ENCODE assay signal across 19 cellular contexts in genomic region chr2:88733155-88733902, GRCh38. TPM values are rescaled to one million over a fixed set of nuclear protein-coding genes. Genes with fewer than 3 reads are reported as not detected.
DNase-seq lines count a peak whose midpoint lies in the region; ATAC-seq and TF ChIP-seq lines count a peak whose summit lies in the region.
"Had no signal": no experiment of that assay in that cellular context is flagged by ENCODE, and none has a peak within 500 bp of the region (broad histone marks: within the 10 kb centered on the region; RNA-seq: fewer than 3 reads in every experiment).

No MANE protein-coding gene starts in this region.

- no peak overlapping the region for H3K4me3 Mint-ChIP-seq in activated CD4-positive, alpha-beta T cell treated with anti-CD3 and anti-CD28 coated beads, Interleukin-2, amount 10 ng/mL, durations not matched to agents 24 days and 14 days
- H3K4me3 Mint-ChIP-seq in progenitor cell of endocrine pancreas (ENCODE audit: low read depth) = no peak overlapping the region
- no peak overlapping the region for H3K4me3 Mint-ChIP-seq in CD8-positive, alpha-beta memory T cell

- H3K4me1 Mint-ChIP-seq in activated CD4-positive, alpha-beta T cell treated with anti-CD3 and anti-CD28 coated beads, Interleukin-2, amount 10 ng/mL, durations not matched to agents 24 days and 14 days = peaks cover 14% of the 10 kb centered on the region
- peaks cover 11% of the 10 kb centered on the region for H3K4me1 Mint-ChIP-seq in progenitor cell of endocrine pancreas (ENCODE audit: low read depth)
- H3K4me1 Mint-ChIP-seq in CD8-positive, alpha-beta memory T cell = peaks cover 4 to 10% (median 5%) of the 10 kb centered on the region in 3 donors

- H3K4me1 ChIP-seq in foreskin keratinocyte = peaks cover 6% of the 10 kb centered on the region
- H3K4me1 ChIP-seq in CD8-positive, alpha-beta memory T cell (ENCODE audit: insufficient read depth, low read length) = no peaks in the 10 kb centered on the region

- POLR2A ChIA-PET in RWPE1 (lab: Yijun Ruan, JAX; ENCODE audit: low non-redundant PET) (no interaction called here), GM10248 (lab: Yijun Ruan, JAX) (no interaction called here)
- POLR2A ChIA-PET in CD8-positive, alpha-beta memory T cell (lab: Charles Lee) = no interaction called here

- ATAC-seq in foreskin keratinocyte = peak; percentile 91
- ATAC-seq: HepG2 had no signal

- TF ChIP-seq CTCF in RWPE1 (conservative IDR thresholded peaks at IDR 0.05; ENCODE audit: low read depth) (no peak), foreskin keratinocyte (conservative IDR thresholded peaks at IDR 0.05) (no peak), progenitor cell of endocrine pancreas (IDR thresholded peaks at IDR 0.05; ENCODE audit: unreplicated experiment) (no peak), GM10248 (IDR thresholded peaks at IDR 0.05; ENCODE audit: control extremely low read depth, extremely low read depth, low read depth, missing control alignments) (no peak)

- peaks cover 21% of the 10 kb centered on the region for H3K36me3 Mint-ChIP-seq in activated CD4-positive, alpha-beta T cell treated with anti-CD3 and anti-CD28 coated beads, Interleukin-2, amount 10 ng/mL, durations not matched to agents 24 days and 14 days (ENCODE audit: low read depth)
- peaks cover 21% of the 10 kb centered on the region for H3K36me3 Mint-ChIP-seq in progenitor cell of endocrine pancreas (ENCODE audit: insufficient read depth)
- H3K36me3 Mint-ChIP-seq in CD8-positive, alpha-beta memory T cell = peaks cover 5 to 56% (median 12%) of the 10 kb centered on the region in 3 donors

- CTCF ChIA-PET in RWPE1 (lab: Yijun Ruan, JAX) (interaction anchor here (0.6 to 0.7 kb wide), 3 partner anchors 17 to 185 kb away, joined by 4 to 5 read pairs (median 4); no protein-coding TSS in a partner anchor), GM10248 (lab: Yijun Ruan, JAX) (interaction anchor here (0.8 to 9.5 kb wide), 5 partner anchors 8 to 62 kb away, joined by 3 to 109 read pairs (median 5); no protein-coding TSS in a partner anchor)
- CTCF ChIA-PET in CD8-positive, alpha-beta memory T cell (lab: Charles Lee) = no interaction called here

- no peak overlapping the region for H3K4me3 ChIP-seq in CD8-positive, alpha-beta memory T cell (ENCODE audit: low read length)
- H3K4me3 ChIP-seq: GM23248, MG63 had no signal

- peak overlapping the region; percentile 14 for H3K27ac Mint-ChIP-seq in activated CD4-positive, alpha-beta T cell treated with anti-CD3 and anti-CD28 coated beads, Interleukin-2, amount 10 ng/mL, durations not matched to agents 24 days and 14 days
- peak overlapping the region; percentile 46 for H3K27ac Mint-ChIP-seq in progenitor cell of endocrine pancreas
- peak overlapping the region in 4 of 8 donors; percentile 8 to 78 (median 62) for H3K27ac Mint-ChIP-seq in CD8-positive, alpha-beta memory T cell

- H3K27me3 ChIP-seq in foreskin keratinocyte = no peaks in the 10 kb centered on the region
- no peaks in the 10 kb centered on the region for H3K27me3 ChIP-seq in CD8-positive, alpha-beta memory T cell (ENCODE audit: insufficient read depth, low read length, poor library complexity, severe bottlenecking)
- H3K27me3 ChIP-seq: MG63 had no signal

- peak overlapping the region; percentile 32; the same call in 1 of the 2 replicates for H3K27ac ChIP-seq in RWPE1
- peak overlapping the region; percentile 6 for H3K27ac ChIP-seq in foreskin keratinocyte
- H3K27ac ChIP-seq in CD8-positive, alpha-beta memory T cell (ENCODE audit: low read depth, low read length) = no peak overlapping the region
- H3K27ac ChIP-seq: GM23248 had no signal

- no peaks in the 10 kb centered on the region for H3K9me3 ChIP-seq in CD8-positive, alpha-beta memory T cell (ENCODE audit: low read length)
- H3K9me3 ChIP-seq: MG63 had no signal

- H3K9me3 Mint-ChIP-seq in activated CD4-positive, alpha-beta T cell treated with anti-CD3 and anti-CD28 coated beads, Interleukin-2, amount 10 ng/mL, durations not matched to agents 24 days and 14 days = no peaks in the 10 kb centered on the region
- peaks cover 3% of the 10 kb centered on the region for H3K9me3 Mint-ChIP-seq in progenitor cell of endocrine pancreas (ENCODE audit: low read depth)
- no peaks in the 10 kb centered on the region for H3K9me3 Mint-ChIP-seq in CD8-positive, alpha-beta memory T cell

- no peaks in the 10 kb centered on the region for H3K27me3 Mint-ChIP-seq in activated CD4-positive, alpha-beta T cell treated with anti-CD3 and anti-CD28 coated beads, Interleukin-2, amount 10 ng/mL, durations not matched to agents 24 days and 14 days
- H3K27me3 Mint-ChIP-seq in progenitor cell of endocrine pancreas = no peaks in the 10 kb centered on the region
- H3K27me3 Mint-ChIP-seq in CD8-positive, alpha-beta memory T cell = no peaks in the 10 kb centered on the region

- intact Hi-C loops in activated CD4-positive, alpha-beta T cell treated with anti-CD3 and anti-CD28 coated beads, Interleukin-2, amount 10 ng/mL, durations not matched to agents 24 days and 14 days (cut with micrococcal nuclease) = no loop called here

- peaks cover 16% of the 10 kb centered on the region for H3K36me3 ChIP-seq in CD8-positive, alpha-beta memory T cell (ENCODE audit: insufficient read depth, low read length)

- no peak for DNase-seq in activated CD4-positive, alpha-beta T cell treated with anti-CD3 and anti-CD28 coated beads, Interleukin-2, amount 10 ng/mL, durations not matched to agents 24 days and 14 days
- no peak for DNase-seq in activated CD4-positive, alpha-beta T cell treated with anti-CD3 and anti-CD28 coated beads, Interleukin-2, amount 50 U/mL, for 48 hours
- DNase-seq in RWPE1 (ENCODE audit: low spot score) (no peak), foreskin keratinocyte (peak in 1 of 2 donors; percentile 56), progenitor cell of endocrine pancreas (ENCODE audit: low spot score, unreplicated experiment) (no peak), amygdala (lab: John Stamatoyannopoulos, UW) (no peak), GM10248 (ENCODE audit: extremely low spot score) (no peak)
- no peak for DNase-seq in CD8-positive, alpha-beta memory T cell
- DNase-seq: activated CD4-positive, CD25-positive, alpha-beta regulatory T cell treated with anti-CD3 and anti-CD28 coated beads, Interleukin-2, amount 50 U/mL, for 72 hours; activated T-cell treated with anti-CD3 and anti-CD28 coated beads for 4 hours; C1 segment of cervical spinal cord; GM23248; MG63; NCI-H187 treated with DMSO at 0.1 percent for 48 hours; NCI-H446; SHP77; stimulated activated CD4-positive, alpha-beta T cell treated with anti-CD3 and anti-CD28 coated beads, Interleukin-4, amount 100 ng/mL, for 24 hours; stimulated activated CD8-positive, alpha-beta memory T cell treated with anti-CD3 and anti-CD28 coated beads, Interleukin-4, amount 100 ng/mL, for 48 hours had no signal

RNA-seq across cellular contexts. Expression of gene RPIA, which starts 41.9 kb away (rescaled TPM):
- 80.6 and 86.5 TPM in 2 replicates for total RNA-seq in activated CD4-positive, alpha-beta T cell treated with anti-CD3 and anti-CD28 coated beads, Interleukin-2, amount 10 ng/mL, durations not matched to agents 24 days and 14 days
- total RNA-seq in foreskin keratinocyte = 7.9 and 10.6 TPM in 2 replicates
- 11.7 and 15.0 TPM in 2 replicates for polyA plus RNA-seq in foreskin keratinocyte
- total RNA-seq in progenitor cell of endocrine pancreas = 24.6 and 27.1 TPM in 2 replicates
- 10 to 100 TPM; 69.0 to 70.2 TPM for total RNA-seq in CD8-positive, alpha-beta memory T cell
- polyA plus RNA-seq in CD8-positive, alpha-beta memory T cell = 49.5 TPM
